28 cellular contexts compared by ENCODE assay signal in the genomic region with DNA sequence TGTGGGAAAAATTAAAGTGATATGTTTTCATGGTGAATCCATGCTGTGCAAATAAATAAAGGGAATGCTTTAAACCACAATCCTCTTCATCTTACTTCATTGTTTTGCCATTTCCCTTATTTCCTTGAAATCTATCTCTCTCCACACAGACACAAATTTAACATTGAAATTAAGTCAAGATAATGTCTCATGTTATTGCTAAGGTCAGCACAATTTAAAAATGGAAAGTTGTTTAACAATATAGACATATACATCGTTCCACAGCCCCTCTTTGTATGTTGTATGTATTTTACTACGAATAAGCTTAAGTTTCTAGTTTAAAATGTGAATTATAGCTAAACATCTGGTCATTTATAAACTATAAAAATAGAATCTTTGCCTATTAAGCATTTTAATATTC.
"Had no signal": no experiment of that assay in that cellular context is flagged by ENCODE, and none has a peak within 500 bp of the region (broad histone marks: within the 10 kb centered on the region; RNA-seq: fewer than 3 reads in every experiment).

No MANE protein-coding gene starts in this region.

- H3K27ac ChIP-seq: neural progenitor cell, ovary, parathyroid adenoma, psoas muscle, skin epidermis, spleen, suprapubic skin, testis, tibial artery, transverse colon, upper lobe of right lung, uterus had no signal

- DNase-seq: natural killer cell; occipital lobe; ovary; posterior cingulate gyrus; psoas muscle; right cardiac atrium; spleen; stimulated activated CD4-positive, alpha-beta T cell treated with anti-CD3 and anti-CD28 coated beads, Interleukin-12 subunit alpha, Interleukin-12 subunit beta, amount 100 ng/mL, for 4 hours; stimulated activated CD4-positive, alpha-beta T cell treated with anti-CD3 and anti-CD28 coated beads, Interleukin-1b, Interleukin-23, amount 100 ng/mL, for 48 hours; stimulated activated CD4-positive, alpha-beta T cell treated with anti-CD3 and anti-CD28 coated beads, Interleukin-4, amount 100 ng/mL, for 1 hour; stimulated activated CD4-positive, alpha-beta T cell treated with anti-CD3 and anti-CD28 coated beads, Interleukin-4, amount 100 ng/mL, for 4 hours; stimulated activated CD8-positive, alpha-beta memory T cell treated with anti-CD3 and anti-CD28 coated beads, Interleukin-4, amount 100 ng/mL, for 48 hours; stimulated activated naive CD4-positive, alpha-beta T cell; stimulated activated naive CD8-positive, alpha-beta T cell treated with anti-CD3 and anti-CD28 coated beads, Interleukin-15, amount 100 ng/mL, for 72 hours; stimulated activated naive CD8-positive, alpha-beta T cell treated with anti-CD3 and anti-CD28 coated beads, Interleukin-15, Interleukin-2, amounts not matched to agents 100 U/mL and 50 U/mL, for 24 hours; substantia nigra; testis; tibial artery; transverse colon; upper lobe of right lung; uterus had no signal

- H3K4me3 ChIP-seq: neural progenitor cell, ovary, psoas muscle, skin epidermis, smooth muscle cell, spleen, suprapubic skin, testis, tibial artery, transverse colon, upper lobe of right lung, uterus had no signal

- H3K9ac ChIP-seq: neural progenitor cell, parathyroid adenoma had no signal

- H3K9me3 ChIP-seq: ovary, psoas muscle, testis, tibial artery, transverse colon, upper lobe of right lung, uterus had no signal

- H3K36me3 ChIP-seq: ovary, spleen, uterus had no signal

- H2AFZ ChIP-seq: neural progenitor cell, parathyroid adenoma had no signal

- H3K4me1 ChIP-seq: neural progenitor cell, psoas muscle, spleen, suprapubic skin, testis, tibial artery, transverse colon, upper lobe of right lung, uterus had no signal

- H3K4me2 ChIP-seq: neural progenitor cell, smooth muscle cell had no signal

- ATAC-seq: natural killer cell; psoas muscle; right cardiac atrium; sciatic nerve; stimulated activated memory B cell treated with anti-CD40 and anti-IgM and Interleukin-4, amounts not matched to agents 10 μg/mL and 1 μg/mL and 100 μg/mL, for 72 hours; stimulated activated naive CD8-positive, alpha-beta T cell treated with anti-CD3 and anti-CD28 coated beads, Interleukin-15, amount 100 ng/mL, for 72 hours; stimulated activated naive CD8-positive, alpha-beta T cell treated with anti-CD3 and anti-CD28 coated beads, Interleukin-15, Interleukin-2, amounts not matched to agents 100 U/mL and 50 U/mL, for 24 hours; upper lobe of right lung had no signal

- H3K27me3 ChIP-seq: neural progenitor cell, ovary, spleen, suprapubic skin, testis, tibial artery, transverse colon, upper lobe of right lung, uterus had no signal
